In genomic region chr14:101628471-101628966, GRCh38 we compare ENCODE assay signal across 1 cellular context.
TF ChIP-seq lines count a peak whose summit lies in the region.

No MANE protein-coding gene starts in this region.

TF ChIP-seq in K562, 482 proteins besides CTCF, POLR2A, EP300 and RAD21 (continued from another document):
- TF ChIP-seq ZBTB40 (IDR thresholded peaks at IDR 0.05) (no peak), ZBTB40 (CRISPR knock-in tag; IDR thresholded peaks at IDR 0.05) (no peak), CXXC5 (CRISPR knock-in tag; IDR thresholded peaks at IDR 0.05) (peak; percentile 75), SMAD4 (CRISPR knock-in tag; conservative IDR thresholded peaks at IDR 0.05) (peak; percentile 72), RHOXF2B (CRISPR knock-in tag; conservative IDR thresholded peaks at IDR 0.05) (no peak), NRF1 (conservative IDR thresholded peaks at IDR 0.05 in 1 of 2, IDR thresholded peaks at IDR 0.05 in 1 of 2) (0 out of 4 replicates have a peak, but pooled peaks of 1 of the 2 experiments have one; percentile 16), ZNF699 (CRISPR knock-in tag; IDR thresholded peaks at IDR 0.05; ENCODE audit: insufficient replicate concordance) (no peak), ZNF277 (CRISPR knock-in tag; IDR thresholded peaks at IDR 0.05; ENCODE audit: borderline replicate concordance) (no peak), THRB (CRISPR knock-in tag; conservative IDR thresholded peaks at IDR 0.05) (peak; percentile 95), YY1 (IDR thresholded peaks at IDR 0.05; ENCODE audit: borderline replicate concordance in 1 of 3, control insufficient read depth in 1 of 3, extremely low read depth in 1 of 3, insufficient read depth in 3 of 3, insufficient read length in 1 of 3, insufficient replicate concordance in 2 of 3, low read depth in 1 of 3, low read length in 2 of 3) (peak in 1 of 3 experiments; percentile 10), ZNF23 (CRISPR knock-in tag; IDR thresholded peaks at IDR 0.05) (no peak), SAFB (IDR thresholded peaks at IDR 0.05; ENCODE audit: borderline replicate concordance, low read depth, low read length) (0 out of 2 replicates have a peak, but pooled peaks have one; percentile 29), ZBTB33 (CRISPR knock-in tag; IDR thresholded peaks at IDR 0.05) (peak; percentile 69), PPARD (CRISPR knock-in tag; IDR thresholded peaks at IDR 0.05) (no peak), CCNT2 (IDR thresholded peaks at IDR 0.05; ENCODE audit: borderline replicate concordance, extremely low read depth, insufficient read length, low read depth, low read length) (peak; percentile 73), ATF1 (CRISPR knock-in tag; IDR thresholded peaks at IDR 0.05) (no peak), ATF1 (tag; IDR thresholded peaks at IDR 0.05) (0 out of 2 replicates have a peak, but pooled peaks have one; percentile 14), TFAP4 (CRISPR knock-in tag; IDR thresholded peaks at IDR 0.05; ENCODE audit: borderline replicate concordance) (peak; percentile 46; the same call in 1 of the 2 replicates), KLF13 (tag; IDR thresholded peaks at IDR 0.05; ENCODE audit: borderline replicate concordance, low read depth) (0 out of 2 replicates have a peak, but pooled peaks have one; percentile 25), SIRT6 (IDR thresholded peaks at IDR 0.05; ENCODE audit: low read depth, low read length) (no peak), RCOR1 (IDR thresholded peaks at IDR 0.05; ENCODE audit: borderline replicate concordance in 1 of 2, low read depth in 2 of 2, low read length in 2 of 2) (peak in 1 of 2 experiments; percentile 21; a peak in 1 of 4 replicates), ZNF133 (CRISPR knock-in tag; IDR thresholded peaks at IDR 0.05) (no peak), E4F1 (CRISPR knock-in tag; IDR thresholded peaks at IDR 0.05; ENCODE audit: borderline replicate concordance) (no peak), RNF2 (IDR thresholded peaks at IDR 0.05) (0 out of 2 replicates have a peak, but pooled peaks have one; percentile 36), MEF2A (IDR thresholded peaks at IDR 0.05; ENCODE audit: control insufficient read depth, low read depth, low read length) (no peak), ARID2 (IDR thresholded peaks at IDR 0.05) (0 out of 2 replicates have a peak, but pooled peaks have one; percentile 36), DIDO1 (tag; IDR thresholded peaks at IDR 0.05; ENCODE audit: low read depth) (no peak)
TF ChIP-seq in K562: peak in this region for 43.
